9 cellular contexts compared by ENCODE assay signal in genomic region chr20:47493175-47493953, GRCh38. TPM values are rescaled to one million over a fixed set of nuclear protein-coding genes. Genes with fewer than 3 reads are reported as not detected.
DNase-seq lines count a peak whose midpoint lies in the region; ATAC-seq and TF ChIP-seq lines count a peak whose summit lies in the region.
"Had no signal": no experiment of that assay in that cellular context is flagged by ENCODE, and none has a peak within 500 bp of the region (broad histone marks: within the 10 kb centered on the region; RNA-seq: fewer than 3 reads in every experiment).

No MANE protein-coding gene starts in this region.

- H3K4me3 Mint-ChIP-seq in CD8-positive, alpha-beta T cell, result no peak overlapping the region

- peak; percentile 67 for ATAC-seq in CD8-positive, alpha-beta T cell
- ATAC-seq in Right ventricle myocardium superior (ENCODE audit: poor library complexity), result peak; percentile 95
- ATAC-seq in sciatic nerve, result peak; percentile 98
- ATAC-seq in GM18907 (IDR thresholded peaks at IDR 0.05; ENCODE audit: unreplicated experiment), result no peak
- no peak for ATAC-seq in HG03521 (IDR thresholded peaks at IDR 0.05; ENCODE audit: unreplicated experiment)

- POLR2A ChIA-PET in CD8-positive, alpha-beta T cell (lab: Charles Lee), result interaction anchor here (2.9 kb wide), 1 partner anchor 9 kb away, joined by 16 read pairs; the partner anchor contains the start of gene NCOA3

- no peaks in the 10 kb centered on the region for H3K27me3 Mint-ChIP-seq in CD8-positive, alpha-beta T cell (ENCODE audit: low read depth)

- no peaks in the 10 kb centered on the region for H3K9me3 ChIP-seq in CD8-positive, alpha-beta T cell (ENCODE audit: low read length)
- H3K9me3 ChIP-seq: neutrophil had no signal

- CTCF ChIA-PET in CD8-positive, alpha-beta T cell (lab: Charles Lee), result interaction anchor here (1.2 to 1.6 kb wide), 3 partner anchors 9 to 220 kb away, joined by 4 to 7 read pairs (median 7); no protein-coding TSS in a partner anchor

- DNase-seq in CD8-positive, alpha-beta T cell, result peak in 4 of 7 experiments; percentile 41 to 62 (median 52)
- DNase-seq in HuH-7.5 (ENCODE audit: low spot score), result peak; percentile 90
- DNase-seq in OCI-M1 (lab: John Stamatoyannopoulos, UW), result peak; percentile 92
- peak; percentile 34 for DNase-seq in activated effector memory CD4-positive, alpha-beta T cell treated with Interleukin-2 at 50 U/mL for 16 hours
- DNase-seq in Right ventricle myocardium superior, result peak; percentile 94
- peak; percentile 91 for DNase-seq in sciatic nerve (ENCODE audit: low spot score)

- H3K4me1 ChIP-seq in CD8-positive, alpha-beta T cell (ENCODE audit: insufficient read depth, low read length), result peaks cover 21% of the 10 kb centered on the region

- H3K27me3 ChIP-seq in CD8-positive, alpha-beta T cell (ENCODE audit: insufficient read depth, low read length), result no peaks in the 10 kb centered on the region
- H3K27me3 ChIP-seq: neutrophil had no signal

- peaks cover 29% of the 10 kb centered on the region for H3K4me1 Mint-ChIP-seq in CD8-positive, alpha-beta T cell (ENCODE audit: low read depth)

- intact Hi-C loops in CD8-positive, alpha-beta T cell (cut with DNase I, micrococcal nuclease), result no loop called here
- intact Hi-C loops in Right ventricle myocardium superior (cut with DNase I) (no loop called here), sciatic nerve (cut with DNase I) (no loop called here)

- H3K36me3 Mint-ChIP-seq in CD8-positive, alpha-beta T cell, result no peaks in the 10 kb centered on the region

- peak overlapping the region; percentile 43 for H3K27ac Mint-ChIP-seq in CD8-positive, alpha-beta T cell

- H3K36me3 ChIP-seq in CD8-positive, alpha-beta T cell (ENCODE audit: insufficient read depth, low read length), result no peaks in the 10 kb centered on the region
- H3K36me3 ChIP-seq: neutrophil had no signal

- H3K4me3 ChIP-seq in CD8-positive, alpha-beta T cell (ENCODE audit: low read depth, low read length), result no peak overlapping the region

- no peak for TF ChIP-seq CTCF in CD8-positive, alpha-beta T cell (IDR thresholded peaks at IDR 0.05)

- H3K9me3 Mint-ChIP-seq in CD8-positive, alpha-beta T cell, result no peaks in the 10 kb centered on the region

- H3K27ac ChIP-seq in CD8-positive, alpha-beta T cell (ENCODE audit: low read depth, low read length), result no peak overlapping the region
- H3K27ac ChIP-seq: neutrophil had no signal

RNA-seq across cellular contexts. Expression of gene NCOA3, which starts 8.3 kb away (rescaled TPM):
- 10 to 100 TPM; 45.1 to 47.1 TPM for total RNA-seq in CD8-positive, alpha-beta T cell
- total RNA-seq in Right ventricle myocardium superior (19.1 TPM), sciatic nerve (49.3 TPM)

Comparison
In these comparisons a context has a peak if more than half of its experiments do, and no peak if none do; other contexts are left out.
1. ATAC-seq: peak in CD8-positive, alpha-beta T cell (single experiment), Right ventricle myocardium superior (single experiment) and sciatic nerve (single experiment); none in GM18907 (single experiment) and HG03521 (single experiment).
2. DNase-seq: peak in every context shown above with its lines; median percentile 94 in Right ventricle myocardium superior; 92 in OCI-M1; 91 in sciatic nerve; 90 in HuH-7.5; 52 in CD8-positive, alpha-beta T cell; 34 in activated effector memory CD4-positive, alpha-beta T cell treated with Interleukin-2 at 50 U/mL for 16 hours.